In the genomic region with DNA sequence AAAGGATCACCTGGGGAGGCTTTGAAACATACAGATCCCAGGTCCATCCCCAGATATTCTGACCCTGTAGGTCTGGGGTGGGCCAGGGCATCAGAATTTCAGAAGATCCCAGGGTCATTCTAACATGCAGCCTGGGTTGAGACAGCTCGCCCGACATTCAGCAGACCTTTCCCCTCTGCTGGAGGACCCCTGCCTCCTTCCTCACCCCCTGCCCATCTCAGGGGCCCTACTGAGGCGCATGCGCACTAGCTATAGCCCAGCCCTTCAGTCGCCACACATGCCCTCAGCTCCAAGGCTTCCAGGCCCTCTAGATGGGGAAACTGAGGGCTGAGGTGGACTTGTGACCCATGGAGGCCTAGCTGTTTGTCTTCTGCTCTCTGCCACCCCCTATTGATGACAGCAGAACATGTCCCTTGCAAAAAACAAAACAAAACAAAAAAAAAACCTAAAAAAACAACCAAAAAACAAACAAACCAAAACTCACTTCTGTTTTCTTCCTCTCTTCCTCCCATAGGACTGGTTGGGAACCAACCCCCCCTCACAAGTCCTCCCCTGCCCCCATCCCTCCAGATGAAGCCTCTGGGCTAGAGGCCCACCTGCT, we compare ENCODE assay signal across 23 cellular contexts.
A peak's percentile ranks its signal among the peaks of the same experiment; 100 is the strongest.
DNase-seq lines count a peak whose midpoint lies in the region; ATAC-seq and TF ChIP-seq lines count a peak whose summit lies in the region.
"Had no signal": no experiment of that assay in that cellular context is flagged by ENCODE, and none has a peak within 500 bp of the region (broad histone marks: within the 10 kb centered on the region; RNA-seq: fewer than 3 reads in every experiment).

No MANE protein-coding gene starts in this region.

- POLR2A ChIA-PET in GM10248 (lab: Yijun Ruan, JAX), result no interaction called here

- H3K36me3 ChIP-seq in GM06990 (ENCODE audit: control insufficient read depth, insufficient read depth, low read length), result no peaks in the 10 kb centered on the region
- H3K36me3 ChIP-seq in endodermal cell (ENCODE audit: control insufficient read depth, insufficient read depth, low read length), result no peaks in the 10 kb centered on the region
- no peaks in the 10 kb centered on the region for H3K36me3 ChIP-seq in osteoblast (ENCODE audit: insufficient read depth, low read length)
- H3K36me3 ChIP-seq: HAP-1, SJSA1, upper lobe of left lung had no signal

- no peaks in the 10 kb centered on the region for H4K20me1 ChIP-seq in osteoblast (ENCODE audit: insufficient read depth, low read length)

- H3K4me3 ChIP-seq in GM06990 (replicated peaks; ENCODE audit: low read depth, low read length) (no peak overlapping the region), LNCaP clone FGC (ENCODE audit: low read depth, low read length) (no peak overlapping the region), endodermal cell (ENCODE audit: low read length) (no peak overlapping the region), osteoblast (ENCODE audit: insufficient read depth, low read length) (no peak overlapping the region)
- H3K4me3 ChIP-seq: HAP-1, hepatocyte, SJSA1, upper lobe of left lung had no signal

- H3K4me1 Mint-ChIP-seq in endodermal cell, result peaks cover 51% of the 10 kb centered on the region
- H3K4me1 Mint-ChIP-seq: B cell; IgD-negative memory B cell; stimulated activated memory B cell treated with anti-CD40 and anti-IgM and Interleukin-4, amounts not matched to agents 10 μg/mL and 1 μg/mL and 100 μg/mL, for 72 hours had no signal

- 95% methylated on average over 5 of the region's 5 CpGs; no CpG with 5 or more reads in 1 of the 2 experiments for WGBS in endodermal cell (ENCODE audit: insufficient coverage in 1 of 2, insufficient read length in 1 of 2), 2 experiments

- H3K27me3 ChIP-seq in GM06990 (replicated peaks; ENCODE audit: control insufficient read depth, insufficient read depth, low read length) (no peaks in the 10 kb centered on the region; the same call in none of the 2 replicates), endodermal cell (ENCODE audit: control insufficient read depth, insufficient read depth, low read length, poor library complexity, severe bottlenecking) (no peaks in the 10 kb centered on the region), osteoblast (ENCODE audit: insufficient read depth, low read length) (peaks cover 3% of the 10 kb centered on the region)
- H3K27me3 ChIP-seq: SJSA1, upper lobe of left lung had no signal

- peaks cover 3% of the 10 kb centered on the region for H3K27me3 Mint-ChIP-seq in endodermal cell (ENCODE audit: insufficient read depth)

- H3K4me1 ChIP-seq in endodermal cell (ENCODE audit: control insufficient read depth, insufficient read depth, low read length), result peaks cover 26% of the 10 kb centered on the region
- H3K4me1 ChIP-seq in osteoblast (ENCODE audit: insufficient read depth, low read length), result peaks cover 12% of the 10 kb centered on the region
- H3K4me1 ChIP-seq: HAP-1 had no signal

- no peak overlapping the region for H3K4me3 Mint-ChIP-seq in endodermal cell
- H3K4me3 Mint-ChIP-seq: B cell; IgD-negative memory B cell; natural killer cell treated with Interleukin-12 subunit alpha and Interleukin-12 subunit beta and Interleukin-15 and Interleukin-18, amount 100 ng/mL, for 72 hours; stimulated activated memory B cell treated with anti-CD40 and anti-IgM and Interleukin-4, amounts not matched to agents 10 μg/mL and 1 μg/mL and 100 μg/mL, for 72 hours had no signal

- H3K79me2 ChIP-seq in osteoblast (ENCODE audit: insufficient read depth, low read length), result no peaks in the 10 kb centered on the region
- H3K79me2 ChIP-seq: hepatocyte had no signal

- H3K4me2 ChIP-seq in osteoblast (ENCODE audit: insufficient read depth, low read length), result no peak overlapping the region
- H3K4me2 ChIP-seq: hepatocyte had no signal

- peak; percentile 27 for TF ChIP-seq CTCF in GM06990 (IDR thresholded peaks at IDR 0.05; ENCODE audit: insufficient read depth, low read length, poor library complexity, severe bottlenecking)
- TF ChIP-seq CTCF in LNCaP clone FGC (IDR thresholded peaks at IDR 0.05; ENCODE audit: control insufficient read depth, extremely low read depth, insufficient read depth), result peak; percentile 40; the same call in 1 of the 2 replicates
- peak; percentile 68 for TF ChIP-seq CTCF in endodermal cell (conservative IDR thresholded peaks at IDR 0.05)
- TF ChIP-seq CTCF in osteoblast (IDR thresholded peaks at IDR 0.05; ENCODE audit: extremely low read depth, low read depth, low read length), result peak; percentile 23
- TF ChIP-seq CTCF in GM10248 (IDR thresholded peaks at IDR 0.05; ENCODE audit: control extremely low read depth, extremely low read depth, low read depth, missing control alignments), result no peak

- H2AFZ ChIP-seq in osteoblast (ENCODE audit: low read length), result no peak overlapping the region
- H2AFZ ChIP-seq: hepatocyte had no signal

- no peaks in the 10 kb centered on the region for H3K36me3 Mint-ChIP-seq in endodermal cell (ENCODE audit: low read depth)
- H3K36me3 Mint-ChIP-seq: natural killer cell treated with Interleukin-12 subunit alpha and Interleukin-12 subunit beta and Interleukin-15 and Interleukin-18, amount 100 ng/mL, for 72 hours; stimulated activated memory B cell treated with anti-CD40 and anti-IgM and Interleukin-4, amounts not matched to agents 10 μg/mL and 1 μg/mL and 100 μg/mL, for 72 hours had no signal

- no peak for DNase-seq in GM06990 (ENCODE audit: extremely low read depth, insufficient read length)
- no peak for DNase-seq in LNCaP clone FGC (ENCODE audit: low read depth)
- no peak for DNase-seq in endodermal cell
- no peak for DNase-seq in osteoblast (ENCODE audit: insufficient read length, low spot score, missing footprints)
- DNase-seq in cerebellar cortex (ENCODE audit: low spot score), result no peak
- no peak for DNase-seq in GM10248 (ENCODE audit: extremely low spot score)
- no peak for DNase-seq in NCI-H2029 (lab: John Stamatoyannopoulos, UW)
- DNase-seq: activated CD4-positive, alpha-beta T cell treated with anti-CD3 and anti-CD28 coated beads, Interleukin-2, amount 50 U/mL, for 48 hours; cortex of kidney; DMS 273 treated with DMSO at 0.1 percent for 48 hours; NCI-H1436 treated with DMSO at 0.1 percent for 48 hours; NCI-H510A treated with DMSO at 0.1 percent for 48 hours; OCI-M1; upper lobe of left lung had no signal

- no peaks in the 10 kb centered on the region for H3K9me3 Mint-ChIP-seq in endodermal cell
- H3K9me3 Mint-ChIP-seq: natural killer cell treated with Interleukin-12 subunit alpha and Interleukin-12 subunit beta and Interleukin-15 and Interleukin-18, amount 100 ng/mL, for 72 hours; stimulated activated memory B cell treated with anti-CD40 and anti-IgM and Interleukin-4, amounts not matched to agents 10 μg/mL and 1 μg/mL and 100 μg/mL, for 72 hours had no signal

- no peak overlapping the region for H3K27ac Mint-ChIP-seq in endodermal cell
- H3K27ac Mint-ChIP-seq: B cell; IgD-negative memory B cell; natural killer cell treated with Interleukin-12 subunit alpha and Interleukin-12 subunit beta and Interleukin-15 and Interleukin-18, amount 100 ng/mL, for 72 hours; stimulated activated memory B cell treated with anti-CD40 and anti-IgM and Interleukin-4, amounts not matched to agents 10 μg/mL and 1 μg/mL and 100 μg/mL, for 72 hours had no signal

- H3K9me3 ChIP-seq in endodermal cell (ENCODE audit: control insufficient read depth, low read length) (no peaks in the 10 kb centered on the region), osteoblast (ENCODE audit: low read depth, low read length) (no peaks in the 10 kb centered on the region)
- H3K9me3 ChIP-seq: HAP-1, SJSA1, upper lobe of left lung had no signal

- CTCF ChIA-PET in GM10248 (lab: Yijun Ruan, JAX), result interaction anchor here (1.1 kb wide), 2 partner anchors 69 to 129 kb away, joined by 3 to 4 read pairs; no protein-coding TSS in a partner anchor

- no peak overlapping the region for H3K27ac ChIP-seq in endodermal cell (ENCODE audit: low read depth, low read length)
- no peak overlapping the region for H3K27ac ChIP-seq in osteoblast (ENCODE audit: low read depth, low read length)
- H3K27ac ChIP-seq: hepatocyte, SJSA1, upper lobe of left lung had no signal

- no peak overlapping the region for H3K9ac ChIP-seq in endodermal cell (ENCODE audit: extremely low read depth, low read length, poor library complexity, severe bottlenecking)

- no peak for ATAC-seq in HG02885 (IDR thresholded peaks at IDR 0.05; ENCODE audit: poor library complexity, unreplicated experiment)
- ATAC-seq: natural killer cell treated with Interleukin-12 subunit alpha and Interleukin-12 subunit beta and Interleukin-15 and Interleukin-18, amount 100 ng/mL, for 72 hours; sciatic nerve; stimulated activated memory B cell treated with anti-CD40 and anti-IgM and Interleukin-4, amounts not matched to agents 10 μg/mL and 1 μg/mL and 100 μg/mL, for 72 hours had no signal
